ENCODE assay signal across 21 cellular contexts in the genomic region with DNA sequence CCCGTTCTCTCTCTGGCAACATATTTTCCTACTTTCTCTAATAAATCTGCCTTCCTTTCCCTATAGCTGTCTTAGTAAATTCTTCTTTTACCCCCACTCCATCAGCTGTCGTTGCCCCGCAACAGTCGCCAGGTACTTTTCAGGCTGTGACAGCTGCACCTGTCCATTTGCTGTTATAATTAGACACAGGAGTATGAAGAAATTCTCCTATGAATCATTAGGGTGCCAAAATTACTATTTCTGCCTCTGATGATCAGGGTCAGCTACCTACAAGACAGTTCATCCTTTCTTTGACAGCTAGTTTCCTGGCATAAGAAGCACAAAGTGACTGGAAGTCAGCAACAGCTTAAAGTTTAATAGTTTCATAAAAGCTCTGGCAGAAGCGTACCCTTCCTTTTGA. TPM values are rescaled to one million over a fixed set of nuclear protein-coding genes. Genes with fewer than 3 reads are reported as not detected.
"Had no signal": no experiment of that assay in that cellular context is flagged by ENCODE, and none has a peak within 500 bp of the region (broad histone marks: within the 10 kb centered on the region; RNA-seq: fewer than 3 reads in every experiment).

No MANE protein-coding gene starts in this region.

- H3K36me3 ChIP-seq: MG63 had no signal

- H3K4me3 ChIP-seq: MG63 had no signal

- DNase-seq: IMR-90, Karpas-422, KG1, MG63, NCI-H1092, NCI-H1436, NCI-H1694 treated with DMSO at 0.1 percent for 48 hours, NCI-H1930, NCI-H2081, NCI-H2107, NCI-H2171 treated with DMSO at 0.1 percent for 48 hours, NCI-H345, NCI-H446 treated with DMSO at 0.1 percent for 48 hours, NCI-H510A treated with DMSO at 0.1 percent for 48 hours, NCI-H526, RPMI8226, SHP77, SK-N-SH, SW 1271 had no signal

- ATAC-seq: HepG2 had no signal

- H3K27me3 ChIP-seq: MG63 had no signal

- H3K9me3 ChIP-seq: MG63, SK-N-SH had no signal

RNA-seq across cellular contexts. Expression of gene GALNTL6, which starts 19.5 kb away (rescaled TPM):
- total RNA-seq: HepG2, HT1080 had no signal
- polyA plus RNA-seq: HepG2, IMR-90 had no signal
